ENCODE assay signal across 28 cellular contexts in genomic region chr2:98091738-98092137, GRCh38. TPM values are rescaled to one million over a fixed set of nuclear protein-coding genes. Genes with fewer than 3 reads are reported as not detected.
DNase-seq lines count a peak whose midpoint lies in the region; ATAC-seq, FAIRE-seq and TF ChIP-seq lines count a peak whose summit lies in the region.
"Had no signal": no experiment of that assay in that cellular context is flagged by ENCODE, and none has a peak within 500 bp of the region (broad histone marks: within the 10 kb centered on the region; RNA-seq: fewer than 3 reads in every experiment).

No MANE protein-coding gene starts in this region.

- peak; percentile 72 for ATAC-seq in upper lobe of right lung
- ATAC-seq in HG03439 (IDR thresholded peaks at IDR 0.05; ENCODE audit: unreplicated experiment): no peak
- ATAC-seq: activated CD8-positive, alpha-beta T cell treated with anti-CD3 and anti-CD28 coated beads for 36 hours; gastrocnemius medialis; GM12878; left colon; Panc1; sciatic nerve; stimulated activated memory B cell treated with anti-CD40 and anti-IgM and Interleukin-4, amounts not matched to agents 10 μg/mL and 1 μg/mL and 100 μg/mL, for 72 hours had no signal

- H3K9me3 ChIP-seq in upper lobe of right lung (no peaks in the 10 kb centered on the region), small intestine (ENCODE audit: control insufficient read depth, low read depth) (no peaks in the 10 kb centered on the region), testis (no peaks in the 10 kb centered on the region)
- H3K9me3 ChIP-seq: gastrocnemius medialis had no signal

- H3K4me1 ChIP-seq in upper lobe of right lung (peaks cover 15% of the 10 kb centered on the region), small intestine (ENCODE audit: control insufficient read depth in 2 of 2, insufficient read depth in 1 of 2, low read depth in 1 of 2, low read length in 1 of 2) (peaks cover 2 to 3% of the 10 kb centered on the region in 2 donors), testis (no peaks in the 10 kb centered on the region)
- H3K4me1 ChIP-seq: SJCRH30 had no signal

- intact Hi-C loops in upper lobe of right lung (cut with DNase I) (no loop called here), testis (cut with DNase I; ENCODE audit: low total_unique reads) (no loop called here)

- peaks cover 4% of the 10 kb centered on the region for H3K27me3 ChIP-seq in upper lobe of right lung
- no peaks in the 10 kb centered on the region for H3K27me3 ChIP-seq in small intestine (ENCODE audit: control insufficient read depth in 2 of 2, insufficient read depth in 2 of 2, low read length in 2 of 2)
- H3K27me3 ChIP-seq in testis: no peaks in the 10 kb centered on the region
- H3K27me3 ChIP-seq: ascending aorta, esophagus muscularis mucosa, gastrocnemius medialis, SJCRH30 had no signal

- DNase-seq in Kasumi-1 (lab: John Stamatoyannopoulos, UW) (peak; percentile 78 to 89), NOMO-1 treated with DMSO at 0.1 percent for 48 hours (lab: John Stamatoyannopoulos, UW; ENCODE audit: unreplicated experiment) (peak; percentile 92), UCSD-AML1 (lab: John Stamatoyannopoulos, UW; ENCODE audit: unreplicated experiment) (peak; percentile 27), upper lobe of right lung (no peak), small intestine (no peak), testis (no peak)
- DNase-seq: activated CD8-positive, alpha-beta T cell treated with anti-CD3 and anti-CD28 coated beads for 36 hours; activated naive CD8-positive, alpha-beta T cell treated with anti-CD3 and anti-CD28 coated beads for 36 hours; CD4-positive, alpha-beta memory T cell; cortex of kidney; gastrocnemius medialis; left colon; NCI-H1105 treated with DMSO at 0.1 percent for 48 hours; NCI-H345; NCI-H748 treated with DMSO at 0.1 percent for 48 hours; SJCRH30; stimulated activated CD4-positive, alpha-beta T cell treated with anti-CD3 and anti-CD28 coated beads, Interleukin-4, amount 100 ng/mL, for 24 hours had no signal

- TF ChIP-seq CTCF in upper lobe of right lung (IDR thresholded peaks at IDR 0.05): no peak
- no peak for TF ChIP-seq CTCF in testis (IDR thresholded peaks at IDR 0.05)

- TF ChIP-seq POLR2A in testis (IDR thresholded peaks at IDR 0.05): no peak

- H3K27ac ChIP-seq in upper lobe of right lung (no peak overlapping the region), small intestine (ENCODE audit: low read depth in 1 of 2, low read length in 1 of 2) (no peak overlapping the region), testis (no peak overlapping the region)
- H3K27ac ChIP-seq: ascending aorta, esophagus muscularis mucosa, gastrocnemius medialis, hepatocyte, SJCRH30 had no signal

- H3K36me3 ChIP-seq in upper lobe of right lung (no peaks in the 10 kb centered on the region), small intestine (ENCODE audit: control insufficient read depth in 2 of 2, insufficient read depth in 2 of 2, low read length in 2 of 2) (no peaks in the 10 kb centered on the region), testis (ENCODE audit: low read depth, missing control alignments) (no peaks in the 10 kb centered on the region)
- H3K36me3 ChIP-seq: ascending aorta, esophagus muscularis mucosa, gastrocnemius medialis, SJCRH30 had no signal

- H3K4me3 ChIP-seq in upper lobe of right lung: no peak overlapping the region
- H3K4me3 ChIP-seq in small intestine (ENCODE audit: low read depth in 1 of 2, low read length in 2 of 2): no peak overlapping the region
- no peak overlapping the region for H3K4me3 ChIP-seq in testis
- H3K4me3 ChIP-seq: ascending aorta, esophagus muscularis mucosa, gastrocnemius medialis, GM12878, hepatocyte, SJCRH30 had no signal

- 81 to 100% (median 85%) methylated on average over 1 of the region's 1 CpG for WGBS in small intestine, 3 donors
- 92 to 93% methylated on average over 1 of the region's 1 CpG for WGBS in testis, 2 donors

- no peak for FAIRE-seq in small intestine (lab: Jason Lieb, UNC)
- FAIRE-seq: GM12878 had no signal

RNA-seq across cellular contexts. Expression of gene VWA3B, which starts 4.8 kb away (rescaled TPM):
- total RNA-seq in upper lobe of right lung (0.17 TPM), testis (10 to 100 TPM; 27.0 to 81.6 TPM)
- polyA plus RNA-seq in small intestine (1 to 10 TPM in 1 of 3 donors, under 1 TPM in 1, not detected in 1; 0.51 to 1.4 TPM), testis (ENCODE audit: insufficient read depth, low read depth, low replicate concordance) (118 TPM)
- total RNA-seq: activated CD8-positive, alpha-beta T cell treated with anti-CD3 and anti-CD28 coated beads for 36 hours; activated naive CD8-positive, alpha-beta T cell treated with anti-CD3 and anti-CD28 coated beads for 36 hours; activated T-helper 2 cell treated with anti-CD3 and anti-CD28 coated beads, Interferon-gamma antibody, Interleukin-2, Interleukin-4, amounts not matched to agents 10 μg/mL and 5 μg/mL and 100 μg/mL, durations not matched to agents 14 hours and 24 hours and 36 hours; ascending aorta; CD4-positive, alpha-beta memory T cell; Daoy; esophagus muscularis mucosa; gastrocnemius medialis; hepatocyte; SJCRH30; T-helper 1 cell treated with Interleukin-12 subunit alpha and Interleukin-12 subunit beta and Interleukin-4 antibody, amounts not matched to agents 30 ng/mL and 1 ng/mL, for 36 hours had no signal
- polyA plus RNA-seq: CD4-positive, alpha-beta memory T cell had no signal

Comparison
In these comparisons a context has a peak if more than half of its experiments do, and no peak if none do; other contexts are left out.
1. DNase-seq: peak in Kasumi-1 (2 of 2), NOMO-1 treated with DMSO at 0.1 percent for 48 hours (single experiment) and UCSD-AML1 (single experiment); none in upper lobe of right lung (single experiment), small intestine (single experiment) and testis (single experiment).
2. RNA of gene VWA3B, which starts 4.8 kb away (total RNA-seq): 27.0 to 81.6 TPM in testis; 0.17 TPM in upper lobe of right lung (single experiment); every median in the first group is over 10 times any median in the second.